In genomic region chr4:185235480-185236154, GRCh38 we compare ENCODE assay signal across 13 cellular contexts. TPM values are rescaled to one million over a fixed set of nuclear protein-coding genes. Genes with fewer than 3 reads are reported as not detected.
DNase-seq lines count a peak whose midpoint lies in the region; ATAC-seq and TF ChIP-seq lines count a peak whose summit lies in the region.
"Had no signal": no experiment of that assay in that cellular context is flagged by ENCODE, and none has a peak within 500 bp of the region (broad histone marks: within the 10 kb centered on the region; RNA-seq: fewer than 3 reads in every experiment).

No MANE protein-coding gene starts in this region.

- H3K27ac Mint-ChIP-seq in Calu3 (ENCODE audit: unreplicated experiment) = no peak overlapping the region
- H3K27ac Mint-ChIP-seq: B cell had no signal

- CTCF ChIA-PET in Calu3 (lab: Charles Lee) (no interaction called here), A673 (lab: Charles Lee) (no interaction called here)

- TF ChIP-seq CTCF in Calu3 (IDR thresholded peaks at IDR 0.05; ENCODE audit: unreplicated experiment) (no peak), fibroblast of villous mesenchyme (IDR thresholded peaks at IDR 0.05; ENCODE audit: insufficient read depth, low read depth, low read length) (no peak), A673 (conservative IDR thresholded peaks at IDR 0.05; ENCODE audit: low read depth, low read length) (no peak)

- peaks cover 21% of the 10 kb centered on the region for H3K4me1 Mint-ChIP-seq in Calu3 (ENCODE audit: low read depth, unreplicated experiment)

- no peaks in the 10 kb centered on the region for H3K9me3 ChIP-seq in muscle layer of duodenum (ENCODE audit: control insufficient read depth in 1 of 2, low read length in 2 of 2)
- H3K9me3 ChIP-seq in A673 (ENCODE audit: low read depth, low read length, poor library complexity, severe bottlenecking) = no peaks in the 10 kb centered on the region
- H3K9me3 ChIP-seq: SJCRH30 had no signal

- no peak overlapping the region for H3K4me3 Mint-ChIP-seq in Calu3 (ENCODE audit: low read depth, unreplicated experiment)
- H3K4me3 Mint-ChIP-seq: B cell had no signal

- intact Hi-C loops in Calu3 (cut with micrococcal nuclease; ENCODE audit: unreplicated experiment) (no loop called here), A673 (cut with micrococcal nuclease; ENCODE audit: unreplicated experiment) (no loop called here)

- H3K36me3 ChIP-seq in muscle layer of duodenum (ENCODE audit: control insufficient read depth in 1 of 2, insufficient read depth in 2 of 2, low read length in 2 of 2) = no peaks in the 10 kb centered on the region
- no peaks in the 10 kb centered on the region for H3K36me3 ChIP-seq in A673 (ENCODE audit: insufficient read depth, low read length, poor library complexity, severe bottlenecking)
- H3K36me3 ChIP-seq: SJCRH30 had no signal

- POLR2A ChIA-PET in A673 (lab: Charles Lee; ENCODE audit: low non-redundant PET) = no interaction called here

- ATAC-seq in HG02852 (IDR thresholded peaks at IDR 0.05; ENCODE audit: unreplicated experiment) = no peak

- BruUV-seq in Calu3 (replicated peaks; lab: Mats Ljungman, UMichigan) = no TSS peak
- BruUV-seq in A673 (replicated peaks; lab: Mats Ljungman, UMichigan) = no TSS peak

- H3K27ac ChIP-seq in muscle layer of duodenum (ENCODE audit: low read length) = peak overlapping the region; percentile 23
- no peak overlapping the region for H3K27ac ChIP-seq in A673 (ENCODE audit: low read depth, low read length, poor library complexity, severe bottlenecking)
- H3K27ac ChIP-seq: SJCRH30 had no signal

- H3K9me3 Mint-ChIP-seq in Calu3 (ENCODE audit: low read depth, unreplicated experiment) = no peaks in the 10 kb centered on the region

- H3K27me3 ChIP-seq in muscle layer of duodenum (ENCODE audit: low read depth, low read length) (no peaks in the 10 kb centered on the region), A673 (replicated peaks; ENCODE audit: insufficient read depth, low read depth, low read length, poor library complexity) (no peaks in the 10 kb centered on the region)
- H3K27me3 ChIP-seq: SJCRH30 had no signal

- H3K36me3 Mint-ChIP-seq in Calu3 (ENCODE audit: insufficient read depth, unreplicated experiment) = no peaks in the 10 kb centered on the region

- H3K27me3 Mint-ChIP-seq in Calu3 (ENCODE audit: unreplicated experiment) = no peaks in the 10 kb centered on the region
- H3K27me3 Mint-ChIP-seq: B cell had no signal

- DNase-seq in Calu3 = peak; percentile 19
- DNase-seq in OCI-M1 (lab: John Stamatoyannopoulos, UW) = peak; percentile 39
- peak; percentile 85 for DNase-seq in fibroblast of villous mesenchyme (ENCODE audit: low read depth)
- DNase-seq in A673 (ENCODE audit: low spot score) = no peak
- no peak for DNase-seq in NCI-H2227 treated with DMSO at 0.1 percent for 48 hours (lab: John Stamatoyannopoulos, UW)
- no peak for DNase-seq in DMS53 treated with DMSO at 0.1 percent for 48 hours (lab: John Stamatoyannopoulos, UW; ENCODE audit: unreplicated experiment)
- DNase-seq: GDM1; left cardiac atrium; SJCRH30; stimulated activated CD4-positive, alpha-beta T cell treated with anti-CD3 and anti-CD28 coated beads, Interleukin-1b, Interleukin-23, amount 100 ng/mL, for 48 hours had no signal

- H3K4me1 ChIP-seq in muscle layer of duodenum (ENCODE audit: control insufficient read depth in 1 of 2, insufficient read depth in 2 of 2, low read length in 2 of 2) (peaks cover 0 to 7% of the 10 kb centered on the region in 2 donors), A673 (ENCODE audit: insufficient read depth, low read length, poor library complexity, severe bottlenecking) (peaks cover 8% of the 10 kb centered on the region)
- H3K4me1 ChIP-seq: SJCRH30 had no signal

- H3K4me3 ChIP-seq in fibroblast of villous mesenchyme (ENCODE audit: low read depth, low read length) = no peak overlapping the region
- H3K4me3 ChIP-seq in muscle layer of duodenum (ENCODE audit: low read depth in 1 of 2, low read length in 2 of 2) = no peak overlapping the region
- no peak overlapping the region for H3K4me3 ChIP-seq in A673 (ENCODE audit: low read depth, low read length, poor library complexity, severe bottlenecking)
- H3K4me3 ChIP-seq: SJCRH30 had no signal

RNA-seq across cellular contexts. Expression of gene SNX25, which starts 26.2 kb away (rescaled TPM):
- total RNA-seq in Calu3 (2022) = 15.9 and 16.1 TPM in 2 replicates
- 29.6 and 47.1 TPM in 2 replicates for total RNA-seq in fibroblast of villous mesenchyme
- total RNA-seq in A673 (2021) = 3.5 and 5.8 TPM in 2 replicates

RNA-seq across cellular contexts. Expression of gene CFAP97, which starts 31.8 kb away (rescaled TPM):
- total RNA-seq in Calu3 (2022) = 36.9 and 38.4 TPM in 2 replicates
- 39.0 and 56.1 TPM in 2 replicates for total RNA-seq in fibroblast of villous mesenchyme
- total RNA-seq in A673 (2021) = 28.9 and 35.1 TPM in 2 replicates

Comparison
In these comparisons a context has a peak if more than half of its experiments do, and no peak if none do; other contexts are left out.
1. DNase-seq: peak in Calu3 (single experiment), OCI-M1 (single experiment) and fibroblast of villous mesenchyme (single experiment); none in A673 (single experiment), NCI-H2227 treated with DMSO at 0.1 percent for 48 hours (single experiment) and DMS53 treated with DMSO at 0.1 percent for 48 hours (single experiment).